Comparison of ENCODE assay signal across 22 cellular contexts in genomic region chr9:125467341-125467740, GRCh38.
DNase-seq lines count a peak whose midpoint lies in the region; ATAC-seq and TF ChIP-seq lines count a peak whose summit lies in the region.
"Had no signal": no experiment of that assay in that cellular context is flagged by ENCODE, and none has a peak within 500 bp of the region (broad histone marks: within the 10 kb centered on the region; RNA-seq: fewer than 3 reads in every experiment).

No MANE protein-coding gene starts in this region.

- ATAC-seq in heart left ventricle (peak in 3 of 4 donors; percentile 9 to 45 (median 9)), Right ventricle myocardium inferior (no peak), right lobe of liver (no peak), HG02571 (IDR thresholded peaks at IDR 0.05; ENCODE audit: unreplicated experiment) (no peak)
- ATAC-seq: CD8-positive, alpha-beta T cell had no signal

- 25 to 34% (median 26%) methylated on average over 3 to 6 of the region's 6 CpGs for WGBS in heart left ventricle, 4 donors
- WGBS in right lobe of liver (ENCODE audit: insufficient coverage, low coverage, low lambda C conversion rate, missing lambda C conversion rate): 80% methylated on average over 3 of the region's 6 CpGs

- no peaks in the 10 kb centered on the region for H3K9me3 ChIP-seq in heart left ventricle
- H3K9me3 ChIP-seq in right lobe of liver: no peaks in the 10 kb centered on the region
- no peaks in the 10 kb centered on the region for H3K9me3 ChIP-seq in stomach smooth muscle (ENCODE audit: control insufficient read depth in 2 of 2, low read length in 2 of 2)

- TF ChIP-seq POLR2A in heart left ventricle (IDR thresholded peaks at IDR 0.05) (no peak), right lobe of liver (IDR thresholded peaks at IDR 0.05) (no peak)

- peak overlapping the region in 3 of 12 donors; percentile 3 to 41 (median 14) for H3K27ac ChIP-seq in heart left ventricle
- peak overlapping the region in 2 of 3 donors; percentile 64 to 73 for H3K27ac ChIP-seq in right lobe of liver
- peak overlapping the region; percentile 59 for H3K27ac ChIP-seq in stomach smooth muscle (ENCODE audit: low read length)
- H3K27ac ChIP-seq: GM23248, KMS-11, RWPE1 had no signal

- H3K4me3 ChIP-seq in heart left ventricle (no peak overlapping the region), cardiac fibroblast (replicated peaks in 1 of 2; ENCODE audit: low read depth in 2 of 2, low read length in 2 of 2) (no peak overlapping the region), right lobe of liver (no peak overlapping the region), stomach smooth muscle (ENCODE audit: low read length in 2 of 2) (no peak overlapping the region)
- H3K4me3 ChIP-seq: GM23248 had no signal

- no peaks in the 10 kb centered on the region for H3K27me3 ChIP-seq in heart left ventricle
- no peaks in the 10 kb centered on the region for H3K27me3 ChIP-seq in right lobe of liver
- H3K27me3 ChIP-seq in stomach smooth muscle (ENCODE audit: control insufficient read depth in 1 of 2, insufficient read depth in 2 of 2, low read length in 2 of 2): no peaks in the 10 kb centered on the region

- DNase-seq in heart left ventricle (no peak), Right ventricle myocardium inferior (ENCODE audit: missing footprints) (no peak), cardiac fibroblast (ENCODE audit: low read depth in 2 of 2) (peak; percentile 17 to 34), right lobe of liver (no peak), Kasumi-1 (lab: John Stamatoyannopoulos, UW) (no peak)
- DNase-seq: AML-193; C1 segment of cervical spinal cord; CD8-positive, alpha-beta T cell; GM23248; H9; IMR-90; NCI-H1105; NCI-H146; NCI-H2029; NCI-H345; NCI-H524; NCI-H774; NK-92 treated with Interleukin-12 subunit alpha and Interleukin-12 subunit beta, amount 100 ng/mL, for 24 hours had no signal

- H3K36me3 ChIP-seq in heart left ventricle (peaks cover 0 to 24% (median 0%) of the 10 kb centered on the region in 9 donors), right lobe of liver (no peaks in the 10 kb centered on the region), stomach smooth muscle (ENCODE audit: control insufficient read depth in 2 of 2, insufficient read depth in 2 of 2, low read length in 2 of 2) (no peaks in the 10 kb centered on the region)

- H3K4me1 ChIP-seq in heart left ventricle (peaks cover 0 to 36% (median 13%) of the 10 kb centered on the region in 12 donors), right lobe of liver (peaks cover 0 to 31% (median 14%) of the 10 kb centered on the region in 4 donors), stomach smooth muscle (ENCODE audit: control insufficient read depth, insufficient read depth, low read length) (peaks cover 56% of the 10 kb centered on the region)

- H3K9ac ChIP-seq in stomach smooth muscle (ENCODE audit: low read length in 2 of 2): no peak overlapping the region
- H3K9ac ChIP-seq: GM23248, KMS-11 had no signal

- intact Hi-C loops in heart left ventricle (cut with DNase I) (loop anchor here in 2 of 10 donors (5.0 to 10.0 kb wide), 2 partner anchors 35 to 63 kb away; no protein-coding TSS in a partner anchor), Right ventricle myocardium inferior (cut with DNase I) (no loop called here), right lobe of liver (cut with DNase I) (no loop called here)

- TF ChIP-seq CTCF in heart left ventricle (IDR thresholded peaks at IDR 0.05) (no peak), cardiac fibroblast (IDR thresholded peaks at IDR 0.05; ENCODE audit: low read depth, low read length) (no peak), right lobe of liver (IDR thresholded peaks at IDR 0.05) (no peak)

Comparison
In these comparisons a context has a peak if more than half of its experiments do, and no peak if none do; other contexts are left out.
1. ATAC-seq: peak in heart left ventricle (3 of 4); none in Right ventricle myocardium inferior (single experiment), right lobe of liver (0 of 4) and HG02571 (single experiment).
2. DNase-seq: peak in cardiac fibroblast (2 of 2); none in heart left ventricle (0 of 5), Right ventricle myocardium inferior (single experiment), right lobe of liver (0 of 3) and Kasumi-1 (0 of 2).